15 cellular contexts compared by ENCODE assay signal in the genomic region with DNA sequence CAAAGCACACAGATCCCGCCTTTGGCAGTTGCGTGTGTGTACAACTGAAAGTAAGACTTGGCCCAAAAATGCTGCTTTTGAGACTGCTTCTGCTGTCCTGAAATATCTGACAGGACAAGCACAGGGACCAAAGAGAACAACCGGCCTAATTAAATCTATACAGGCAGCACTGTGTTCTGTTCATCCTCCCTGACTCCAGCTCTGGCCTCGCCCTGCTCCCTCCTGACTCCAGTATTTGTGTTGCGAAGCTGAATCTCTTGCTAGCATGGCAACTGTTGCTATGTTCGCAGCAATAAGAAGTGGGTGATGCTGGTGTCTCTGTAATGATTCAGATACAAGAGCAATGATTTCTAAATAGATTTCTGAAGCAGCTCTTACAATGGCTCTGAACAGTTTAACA. TPM values are rescaled to one million over a fixed set of nuclear protein-coding genes. Genes with fewer than 3 reads are reported as not detected.
DNase-seq lines count a peak whose midpoint lies in the region; ATAC-seq and TF ChIP-seq lines count a peak whose summit lies in the region.
"Had no signal": no experiment of that assay in that cellular context is flagged by ENCODE, and none has a peak within 500 bp of the region (broad histone marks: within the 10 kb centered on the region; RNA-seq: fewer than 3 reads in every experiment).

No MANE protein-coding gene starts in this region.

- H3K27ac Mint-ChIP-seq in type B pancreatic cell: peak overlapping the region; percentile 65
- no peak overlapping the region for H3K27ac Mint-ChIP-seq in activated CD4-positive, alpha-beta T cell treated with anti-CD3 and anti-CD28 coated beads, Interleukin-2, amount 10 ng/mL, durations not matched to agents 24 days and 14 days
- H3K27ac Mint-ChIP-seq: T-cell had no signal

- H3K9me3 Mint-ChIP-seq in type B pancreatic cell: no peaks in the 10 kb centered on the region
- no peaks in the 10 kb centered on the region for H3K9me3 Mint-ChIP-seq in activated CD4-positive, alpha-beta T cell treated with anti-CD3 and anti-CD28 coated beads, Interleukin-2, amount 10 ng/mL, durations not matched to agents 24 days and 14 days
- H3K9me3 Mint-ChIP-seq: central memory CD8-positive, alpha-beta T cell; T-cell had no signal

- H3K27ac ChIP-seq in heart right ventricle (peak overlapping the region in 1 of 10 donors; percentile 15), right atrium auricular region (no peak overlapping the region)
- H3K27ac ChIP-seq: esophagus squamous epithelium had no signal

- ATAC-seq in heart right ventricle (peak in 5 of 8 donors; percentile 44 to 90 (median 87)), left ventricle myocardium superior (peak; percentile 85), GM19324 (IDR thresholded peaks at IDR 0.05; ENCODE audit: low FRiP score, unreplicated experiment) (no peak), HG03280 (IDR thresholded peaks at IDR 0.05; ENCODE audit: unreplicated experiment) (no peak)
- ATAC-seq: T-cell had no signal

- WGBS in heart right ventricle, 2 donors: 55 to 58% methylated on average over 6 of the region's 6 CpGs

- H3K4me3 ChIP-seq in heart right ventricle (no peak overlapping the region), right atrium auricular region (no peak overlapping the region)
- H3K4me3 ChIP-seq: esophagus squamous epithelium had no signal

- H3K27me3 ChIP-seq in heart right ventricle (no peaks in the 10 kb centered on the region), right atrium auricular region (no peaks in the 10 kb centered on the region)
- H3K27me3 ChIP-seq: esophagus squamous epithelium had no signal

- H3K4me1 Mint-ChIP-seq in type B pancreatic cell (ENCODE audit: unreplicated experiment): no peaks in the 10 kb centered on the region
- H3K4me1 Mint-ChIP-seq in activated CD4-positive, alpha-beta T cell treated with anti-CD3 and anti-CD28 coated beads, Interleukin-2, amount 10 ng/mL, durations not matched to agents 24 days and 14 days: no peaks in the 10 kb centered on the region
- H3K4me1 Mint-ChIP-seq: central memory CD8-positive, alpha-beta T cell had no signal

- H3K4me3 Mint-ChIP-seq in type B pancreatic cell: no peak overlapping the region
- H3K4me3 Mint-ChIP-seq in activated CD4-positive, alpha-beta T cell treated with anti-CD3 and anti-CD28 coated beads, Interleukin-2, amount 10 ng/mL, durations not matched to agents 24 days and 14 days: no peak overlapping the region
- H3K4me3 Mint-ChIP-seq: central memory CD8-positive, alpha-beta T cell; T-cell had no signal

- TF ChIP-seq CTCF in heart right ventricle (IDR thresholded peaks at IDR 0.05) (no peak), right atrium auricular region (IDR thresholded peaks at IDR 0.05) (no peak), type B pancreatic cell (conservative IDR thresholded peaks at IDR 0.05) (no peak)

- DNase-seq in heart right ventricle (peak; percentile 14 to 22), right atrium auricular region (ENCODE audit: low spot score) (no peak), RPMI7951 (ENCODE audit: low read depth) (peak; percentile 59), left ventricle myocardium superior (no peak), type B pancreatic cell (ENCODE audit: extremely low spot score, unreplicated experiment) (no peak)
- DNase-seq in activated CD4-positive, alpha-beta T cell treated with anti-CD3 and anti-CD28 coated beads, Interleukin-2, amount 10 ng/mL, durations not matched to agents 24 days and 14 days: no peak
- DNase-seq: activated CD4-positive, alpha-beta T cell treated with anti-CD3 and anti-CD28 coated beads, Interleukin-2, amount 50 U/mL, for 4 hours; activated effector memory CD4-positive, alpha-beta T cell treated with Interleukin-2 at 50 U/mL for 16 hours; esophagus squamous epithelium; T-cell had no signal

- H3K36me3 ChIP-seq in heart right ventricle (no peaks in the 10 kb centered on the region), right atrium auricular region (no peaks in the 10 kb centered on the region)
- H3K36me3 ChIP-seq: esophagus squamous epithelium had no signal

- H3K4me1 ChIP-seq in heart right ventricle: peaks cover 0 to 6% (median 0%) of the 10 kb centered on the region in 9 donors
- no peaks in the 10 kb centered on the region for H3K4me1 ChIP-seq in right atrium auricular region
- H3K4me1 ChIP-seq: esophagus squamous epithelium had no signal

- H3K27me3 Mint-ChIP-seq in type B pancreatic cell: peaks cover 9% of the 10 kb centered on the region
- no peaks in the 10 kb centered on the region for H3K27me3 Mint-ChIP-seq in activated CD4-positive, alpha-beta T cell treated with anti-CD3 and anti-CD28 coated beads, Interleukin-2, amount 10 ng/mL, durations not matched to agents 24 days and 14 days
- H3K27me3 Mint-ChIP-seq: central memory CD8-positive, alpha-beta T cell had no signal

- H3K9me3 ChIP-seq in heart right ventricle: no peaks in the 10 kb centered on the region
- H3K9me3 ChIP-seq in right atrium auricular region: no peaks in the 10 kb centered on the region
- H3K9me3 ChIP-seq: esophagus squamous epithelium had no signal

- intact Hi-C loops in heart right ventricle (cut with DNase I): no loop called here
- intact Hi-C loops in left ventricle myocardium superior (cut with micrococcal nuclease): no loop called here
- intact Hi-C loops in activated CD4-positive, alpha-beta T cell treated with anti-CD3 and anti-CD28 coated beads, Interleukin-2, amount 10 ng/mL, durations not matched to agents 24 days and 14 days (cut with micrococcal nuclease): no loop called here

- H3K36me3 Mint-ChIP-seq in type B pancreatic cell: no peaks in the 10 kb centered on the region
- no peaks in the 10 kb centered on the region for H3K36me3 Mint-ChIP-seq in activated CD4-positive, alpha-beta T cell treated with anti-CD3 and anti-CD28 coated beads, Interleukin-2, amount 10 ng/mL, durations not matched to agents 24 days and 14 days (ENCODE audit: low read depth)
- H3K36me3 Mint-ChIP-seq: T-cell had no signal

RNA-seq across cellular contexts. Expression of a gene that starts 7.3 kb away (rescaled TPM):
- not detected for total RNA-seq in heart right ventricle
- polyA plus RNA-seq in heart right ventricle: not detected
- total RNA-seq in right atrium auricular region: not detected
- total RNA-seq in RPMI7951 (2014; rRNA removed; shearing (Covaris generic)): not detected in 2 replicates
- not detected for total RNA-seq in left ventricle myocardium superior
- total RNA-seq in type B pancreatic cell (ENCODE audit: low replicate concordance): not detected in 2 replicates
- not detected in 2 replicates for total RNA-seq in activated CD4-positive, alpha-beta T cell treated with anti-CD3 and anti-CD28 coated beads, Interleukin-2, amount 10 ng/mL, durations not matched to agents 24 days and 14 days
- total RNA-seq: esophagus squamous epithelium, T-cell had no signal
- polyA plus RNA-seq: AG04450, keratinocyte had no signal

Comparison
In these comparisons a context has a peak if more than half of its experiments do, and no peak if none do; other contexts are left out.
1. DNase-seq: peak in heart right ventricle (2 of 2) and RPMI7951 (single experiment); none in right atrium auricular region (single experiment), left ventricle myocardium superior (single experiment), type B pancreatic cell (single experiment) and activated CD4-positive, alpha-beta T cell treated with anti-CD3 and anti-CD28 coated beads, Interleukin-2, amount 10 ng/mL, durations not matched to agents 24 days and 14 days (single experiment).
2. ATAC-seq: peak in heart right ventricle (5 of 8) and left ventricle myocardium superior (single experiment); none in GM19324 (single experiment) and HG03280 (single experiment).